Comparison of ENCODE assay signal across 8 cellular contexts in genomic region chr3:132034486-132035464, GRCh38. TPM values are rescaled to one million over a fixed set of nuclear protein-coding genes. Genes with fewer than 3 reads are reported as not detected.
DNase-seq lines count a peak whose midpoint lies in the region; ATAC-seq and TF ChIP-seq lines count a peak whose summit lies in the region.

TSS of gene CPNE4 (minus strand) at chr3:132035014.

- H3K27me3 ChIP-seq in OCI-LY3 (ENCODE audit: low read depth, low read length), result peaks cover 23% of the 10 kb centered on the region; the same call in 1 of the 2 replicates
- peaks cover 15% of the 10 kb centered on the region for H3K27me3 ChIP-seq in fibroblast of lung (ENCODE audit: control insufficient read depth, insufficient read depth, low read length)
- peaks cover 6 to 20% of the 10 kb centered on the region in 2 donors for H3K27me3 ChIP-seq in naive thymus-derived CD4-positive, alpha-beta T cell (ENCODE audit: control insufficient read depth in 2 of 2, insufficient read depth in 2 of 2, low read length in 2 of 2)

- H3K4me2 ChIP-seq in OCI-LY3 (ENCODE audit: low read length), result peak within 1 kb of the TSS; percentile 92
- H3K4me2 ChIP-seq in fibroblast of lung (ENCODE audit: extremely low read depth, insufficient read depth, low read length), result peak within 1 kb of the TSS; percentile 75

- ATAC-seq in GM21515 (IDR thresholded peaks at IDR 0.05; ENCODE audit: unreplicated experiment), result peak; percentile 89
- ATAC-seq in activated T-cell treated with anti-CD3 and anti-CD28 coated beads, Interleukin-2, amount 50 U/mL, for 4 hours, result peak; percentile 90 to 97
- ATAC-seq in naive thymus-derived CD4-positive, alpha-beta T cell, result peak; percentile 95
- peak; percentile 82 for ATAC-seq in stimulated activated naive CD8-positive, alpha-beta T cell treated with anti-CD3 and anti-CD28 coated beads, Interleukin-15, Interleukin-2, amounts not matched to agents 100 U/mL and 50 U/mL, for 24 hours

- no peak within 1 kb of the TSS for H3K27ac ChIP-seq in OCI-LY3 (ENCODE audit: low read length)
- no peak within 1 kb of the TSS for H3K27ac ChIP-seq in fibroblast of lung (ENCODE audit: insufficient read depth, low read length)
- no peak within 1 kb of the TSS for H3K27ac ChIP-seq in naive thymus-derived CD4-positive, alpha-beta T cell (ENCODE audit: low read depth, low read length)

- H2AFZ ChIP-seq in OCI-LY3 (ENCODE audit: low read depth, low read length) (0 out of 2 replicates have a peak within 1 kb of the TSS, but pooled peaks have one; percentile 43), fibroblast of lung (ENCODE audit: low read length) (no peak within 1 kb of the TSS)

- H3K4me3 ChIP-seq in OCI-LY3 (ENCODE audit: low read length) (peak within 1 kb of the TSS; percentile 79), fibroblast of lung (replicated peaks in 1 of 4; ENCODE audit: control extremely low read depth in 1 of 4, insufficient read depth in 1 of 4, low read depth in 3 of 4, low read length in 4 of 4) (peak within 1 kb of the TSS in 3 of 4 experiments; percentile 14 to 46 (median 19))
- no peak within 1 kb of the TSS for H3K4me3 ChIP-seq in naive thymus-derived CD4-positive, alpha-beta T cell (ENCODE audit: low read length)

- CTCF ChIA-PET in naive thymus-derived CD4-positive, alpha-beta T cell (lab: Charles Lee), result no interaction called here

- in situ Hi-C loops in KBM-7 (cut with MboI; ENCODE audit: low pct_unique_long_range_greater_than_20kb, low sequenced_read_pairs), result no loop called here

- no peaks in the 10 kb centered on the region for H3K36me3 ChIP-seq in OCI-LY3 (replicated peaks; ENCODE audit: low read depth, low read length)
- no peaks in the 10 kb centered on the region for H3K36me3 ChIP-seq in fibroblast of lung (ENCODE audit: control insufficient read depth, insufficient read depth, low read length)
- no peaks in the 10 kb centered on the region for H3K36me3 ChIP-seq in naive thymus-derived CD4-positive, alpha-beta T cell (ENCODE audit: control insufficient read depth in 2 of 3, insufficient read depth in 3 of 3, low read length in 3 of 3)

- H3K36me3 Mint-ChIP-seq in activated T-cell treated with anti-CD3 and anti-CD28 coated beads, Interleukin-2, amount 50 U/mL, for 4 hours (ENCODE audit: insufficient read depth), result no peaks in the 10 kb centered on the region
- peaks cover 0 to 4% (median 0%) of the 10 kb centered on the region in 5 donors for H3K36me3 Mint-ChIP-seq in naive thymus-derived CD4-positive, alpha-beta T cell

- TF ChIP-seq CTCF in OCI-LY3 (IDR thresholded peaks at IDR 0.05; ENCODE audit: low read depth, low read length), result peak; percentile 53
- peak; percentile 73 to 86 for TF ChIP-seq CTCF in fibroblast of lung (conservative IDR thresholded peaks at IDR 0.05 in 1 of 2, IDR thresholded peaks at IDR 0.05 in 1 of 2; ENCODE audit: low read depth in 1 of 2, low read length in 2 of 2)

- intact Hi-C loops in naive thymus-derived CD4-positive, alpha-beta T cell (cut with micrococcal nuclease), result no loop called here

- H3K9ac ChIP-seq in OCI-LY3 (ENCODE audit: low read length), result no peak within 1 kb of the TSS
- no peak within 1 kb of the TSS for H3K9ac ChIP-seq in fibroblast of lung (ENCODE audit: insufficient read depth, low read length)

- peaks cover 11% of the 10 kb centered on the region for H3K4me1 Mint-ChIP-seq in activated T-cell treated with anti-CD3 and anti-CD28 coated beads, Interleukin-2, amount 50 U/mL, for 4 hours (ENCODE audit: low read depth)
- peaks cover 0 to 19% (median 9%) of the 10 kb centered on the region in 7 donors for H3K4me1 Mint-ChIP-seq in naive thymus-derived CD4-positive, alpha-beta T cell

- DNase-seq in COLO668 (lab: John Stamatoyannopoulos, UW; ENCODE audit: unreplicated experiment) (peak; percentile 83), KBM-7 (peak; percentile 92), fibroblast of lung (ENCODE audit: low read depth in 2 of 2) (peak; percentile 44 to 72)
- DNase-seq in activated T-cell treated with anti-CD3 and anti-CD28 coated beads, Interleukin-2, amount 50 U/mL, for 4 hours, result peak; percentile 27
- peak; percentile 29 to 76 (median 52) for DNase-seq in naive thymus-derived CD4-positive, alpha-beta T cell
- peak; percentile 80 for DNase-seq in stimulated activated naive CD8-positive, alpha-beta T cell treated with anti-CD3 and anti-CD28 coated beads, Interleukin-15, Interleukin-2, amounts not matched to agents 100 U/mL and 50 U/mL, for 24 hours

- H3K79me2 ChIP-seq in OCI-LY3 (ENCODE audit: low read length) (no peaks in the 10 kb centered on the region), fibroblast of lung (ENCODE audit: control insufficient read depth, insufficient read depth, low read length) (no peaks in the 10 kb centered on the region)

- peaks cover 73% of the 10 kb centered on the region for H3K27me3 Mint-ChIP-seq in activated T-cell treated with anti-CD3 and anti-CD28 coated beads, Interleukin-2, amount 50 U/mL, for 4 hours (ENCODE audit: low read depth)
- H3K27me3 Mint-ChIP-seq in naive thymus-derived CD4-positive, alpha-beta T cell, result peaks cover 50 to 93% (median 84%) of the 10 kb centered on the region in 5 donors

- POLR2A ChIA-PET in naive thymus-derived CD4-positive, alpha-beta T cell (lab: Charles Lee), result no interaction called here

- H3K9me3 ChIP-seq in OCI-LY3 (ENCODE audit: insufficient read depth, low read length), result no peaks in the 10 kb centered on the region
- no peaks in the 10 kb centered on the region for H3K9me3 ChIP-seq in fibroblast of lung (ENCODE audit: control insufficient read depth, insufficient read depth, low read depth, low read length)
- H3K9me3 ChIP-seq in naive thymus-derived CD4-positive, alpha-beta T cell (ENCODE audit: control insufficient read depth in 2 of 3, low read length in 3 of 3), result no peaks in the 10 kb centered on the region

- peaks cover 11% of the 10 kb centered on the region for H3K4me1 ChIP-seq in OCI-LY3 (ENCODE audit: low read length)
- no peaks in the 10 kb centered on the region for H3K4me1 ChIP-seq in fibroblast of lung (ENCODE audit: control insufficient read depth, extremely low read depth, insufficient read depth, low read length)
- no peaks in the 10 kb centered on the region for H3K4me1 ChIP-seq in naive thymus-derived CD4-positive, alpha-beta T cell (ENCODE audit: control insufficient read depth in 2 of 2, insufficient read depth in 2 of 2, low read length in 2 of 2)

- H3K4me3 Mint-ChIP-seq in activated T-cell treated with anti-CD3 and anti-CD28 coated beads, Interleukin-2, amount 50 U/mL, for 4 hours, result peak within 1 kb of the TSS; percentile 14
- peak within 1 kb of the TSS in 8 of 10 donors; percentile 33 to 70 (median 60) for H3K4me3 Mint-ChIP-seq in naive thymus-derived CD4-positive, alpha-beta T cell

- H3K9me3 Mint-ChIP-seq in activated T-cell treated with anti-CD3 and anti-CD28 coated beads, Interleukin-2, amount 50 U/mL, for 4 hours, result no peaks in the 10 kb centered on the region
- H3K9me3 Mint-ChIP-seq in naive thymus-derived CD4-positive, alpha-beta T cell, result peaks cover 0 to 14% (median 4%) of the 10 kb centered on the region in 11 donors

- peak within 1 kb of the TSS in 1 of 9 donors; percentile 61 for H3K27ac Mint-ChIP-seq in naive thymus-derived CD4-positive, alpha-beta T cell

- H4K20me1 ChIP-seq in OCI-LY3 (ENCODE audit: insufficient read depth, low read length) (no peaks in the 10 kb centered on the region), fibroblast of lung (ENCODE audit: control insufficient read depth, extremely low read depth, insufficient read depth, low read length) (no peaks in the 10 kb centered on the region)

RNA-seq across cellular contexts. Expression of gene CPNE4, which starts in this region (rescaled TPM):
- not detected for total RNA-seq in activated T-cell treated with anti-CD3 and anti-CD28 coated beads, Interleukin-2, amount 50 U/mL, for 4 hours
- 0.17 TPM in 1 of 2 replicates, not detected in the other for total RNA-seq in fibroblast of lung
- not detected in 2 replicates for polyA plus RNA-seq in fibroblast of lung
- polyA plus RNA-seq in fibroblast of lung (2012), result not detected in 2 replicates
- polyA minus RNA-seq in fibroblast of lung (ENCODE audit: low replicate concordance), result not detected in 2 replicates
- not detected for total RNA-seq in naive thymus-derived CD4-positive, alpha-beta T cell
- polyA plus RNA-seq in naive thymus-derived CD4-positive, alpha-beta T cell, result not detected

Comparison
In these comparisons a context has a peak if more than half of its experiments do, and no peak if none do; other contexts are left out.
1. Peak in DNase-seq and ATAC-seq in activated T-cell treated with anti-CD3 and anti-CD28 coated beads, Interleukin-2, amount 50 U/mL, for 4 hours; RNA of the gene not detected or under 1 TPM.
2. Peak in DNase-seq, H3K4me3 ChIP-seq and H3K4me2 ChIP-seq in fibroblast of lung; RNA of the gene not detected or under 1 TPM.
3. Peak in DNase-seq and ATAC-seq in naive thymus-derived CD4-positive, alpha-beta T cell; RNA of the gene not detected or under 1 TPM.
4. DNase-seq: peak in every context shown above with its lines; median percentile 92 in KBM-7; 83 in COLO668; 80 in stimulated activated naive CD8-positive, alpha-beta T cell treated with anti-CD3 and anti-CD28 coated beads, Interleukin-15, Interleukin-2, amounts not matched to agents 100 U/mL and 50 U/mL, for 24 hours; 58 in fibroblast of lung; 52 in naive thymus-derived CD4-positive, alpha-beta T cell; 27 in activated T-cell treated with anti-CD3 and anti-CD28 coated beads, Interleukin-2, amount 50 U/mL, for 4 hours.